In the genomic region with DNA sequence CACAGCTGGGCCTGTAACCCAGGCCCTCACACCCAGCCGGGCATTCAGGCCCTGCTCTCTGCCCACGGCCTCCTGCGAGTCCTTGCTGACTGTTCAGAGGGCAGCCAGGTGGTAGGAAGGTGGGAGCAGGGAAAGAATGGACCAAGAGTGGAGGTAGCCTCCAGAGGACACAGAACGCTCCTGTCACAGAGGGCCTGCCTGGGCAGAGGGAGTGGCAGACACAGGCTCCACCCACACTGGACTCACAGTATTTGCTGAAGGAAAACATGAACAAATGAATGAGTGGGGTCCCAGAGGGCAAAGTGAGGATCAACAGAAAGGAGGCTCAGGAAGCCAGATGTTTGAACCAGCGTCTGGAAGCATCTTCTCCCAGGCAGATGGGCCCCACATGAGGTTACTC, we compare ENCODE assay signal across 2 cellular contexts.
TF ChIP-seq lines count a peak whose summit lies in the region.

No MANE protein-coding gene starts in this region.

TF ChIP-seq in HCT116, 20 proteins besides CTCF, POLR2A, EP300 and RAD21 (continued from another document):
- TF ChIP-seq, protein P1, sequence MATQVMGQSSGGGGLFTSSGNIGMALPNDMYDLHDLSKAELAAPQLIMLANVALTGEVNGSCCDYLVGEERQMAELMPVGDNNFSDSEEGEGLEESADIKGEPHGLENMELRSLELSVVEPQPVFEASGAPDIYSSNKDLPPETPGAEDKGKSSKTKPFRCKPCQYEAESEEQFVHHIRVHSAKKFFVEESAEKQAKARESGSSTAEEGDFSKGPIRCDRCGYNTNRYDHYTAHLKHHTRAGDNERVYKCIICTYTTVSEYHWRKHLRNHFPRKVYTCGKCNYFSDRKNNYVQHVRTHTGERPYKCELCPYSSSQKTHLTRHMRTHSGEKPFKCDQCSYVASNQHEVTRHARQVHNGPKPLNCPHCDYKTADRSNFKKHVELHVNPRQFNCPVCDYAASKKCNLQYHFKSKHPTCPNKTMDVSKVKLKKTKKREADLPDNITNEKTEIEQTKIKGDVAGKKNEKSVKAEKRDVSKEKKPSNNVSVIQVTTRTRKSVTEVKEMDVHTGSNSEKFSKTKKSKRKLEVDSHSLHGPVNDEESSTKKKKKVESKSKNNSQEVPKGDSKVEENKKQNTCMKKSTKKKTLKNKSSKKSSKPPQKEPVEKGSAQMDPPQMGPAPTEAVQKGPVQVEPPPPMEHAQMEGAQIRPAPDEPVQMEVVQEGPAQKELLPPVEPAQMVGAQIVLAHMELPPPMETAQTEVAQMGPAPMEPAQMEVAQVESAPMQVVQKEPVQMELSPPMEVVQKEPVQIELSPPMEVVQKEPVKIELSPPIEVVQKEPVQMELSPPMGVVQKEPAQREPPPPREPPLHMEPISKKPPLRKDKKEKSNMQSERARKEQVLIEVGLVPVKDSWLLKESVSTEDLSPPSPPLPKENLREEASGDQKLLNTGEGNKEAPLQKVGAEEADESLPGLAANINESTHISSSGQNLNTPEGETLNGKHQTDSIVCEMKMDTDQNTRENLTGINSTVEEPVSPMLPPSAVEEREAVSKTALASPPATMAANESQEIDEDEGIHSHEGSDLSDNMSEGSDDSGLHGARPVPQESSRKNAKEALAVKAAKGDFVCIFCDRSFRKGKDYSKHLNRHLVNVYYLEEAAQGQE (IDR thresholded peaks at IDR 0.05; ENCODE audit: low read depth), result no peak
- TF ChIP-seq, protein P2, sequence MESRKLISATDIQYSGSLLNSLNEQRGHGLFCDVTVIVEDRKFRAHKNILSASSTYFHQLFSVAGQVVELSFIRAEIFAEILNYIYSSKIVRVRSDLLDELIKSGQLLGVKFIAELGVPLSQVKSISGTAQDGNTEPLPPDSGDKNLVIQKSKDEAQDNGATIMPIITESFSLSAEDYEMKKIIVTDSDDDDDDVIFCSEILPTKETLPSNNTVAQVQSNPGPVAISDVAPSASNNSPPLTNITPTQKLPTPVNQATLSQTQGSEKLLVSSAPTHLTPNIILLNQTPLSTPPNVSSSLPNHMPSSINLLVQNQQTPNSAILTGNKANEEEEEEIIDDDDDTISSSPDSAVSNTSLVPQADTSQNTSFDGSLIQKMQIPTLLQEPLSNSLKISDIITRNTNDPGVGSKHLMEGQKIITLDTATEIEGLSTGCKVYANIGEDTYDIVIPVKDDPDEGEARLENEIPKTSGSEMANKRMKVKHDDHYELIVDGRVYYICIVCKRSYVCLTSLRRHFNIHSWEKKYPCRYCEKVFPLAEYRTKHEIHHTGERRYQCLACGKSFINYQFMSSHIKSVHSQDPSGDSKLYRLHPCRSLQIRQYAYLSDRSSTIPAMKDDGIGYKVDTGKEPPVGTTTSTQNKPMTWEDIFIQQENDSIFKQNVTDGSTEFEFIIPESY (IDR thresholded peaks at IDR 0.05; ENCODE audit: extremely low read depth, insufficient replicate concordance, low read length), result no peak
- TF ChIP-seq EGR1 (IDR thresholded peaks at IDR 0.05; ENCODE audit: low read depth) (no peak), YY1 (IDR thresholded peaks at IDR 0.05; ENCODE audit: extremely low read depth, insufficient replicate concordance, low read depth, low read length) (no peak), ZNF274 (IDR thresholded peaks at IDR 0.05; ENCODE audit: low read depth, low read length) (no peak), ZFX (IDR thresholded peaks at IDR 0.05) (no peak), SRF (IDR thresholded peaks at IDR 0.05; ENCODE audit: low read depth) (no peak), SP1 (IDR thresholded peaks at IDR 0.05; ENCODE audit: low read depth) (no peak)

TF ChIP-seq in WTC11, 78 proteins besides CTCF, POLR2A, EP300 and RAD21 (continued from another document):
- no peak for TF ChIP-seq CREB1 (CRISPR knock-in tag; IDR thresholded peaks at IDR 0.05)
- TF ChIP-seq, protein P3, sequence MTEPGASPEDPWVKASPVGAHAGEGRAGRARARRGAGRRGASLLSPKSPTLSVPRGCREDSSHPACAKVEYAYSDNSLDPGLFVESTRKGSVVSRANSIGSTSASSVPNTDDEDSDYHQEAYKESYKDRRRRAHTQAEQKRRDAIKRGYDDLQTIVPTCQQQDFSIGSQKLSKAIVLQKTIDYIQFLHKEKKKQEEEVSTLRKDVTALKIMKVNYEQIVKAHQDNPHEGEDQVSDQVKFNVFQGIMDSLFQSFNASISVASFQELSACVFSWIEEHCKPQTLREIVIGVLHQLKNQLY (CRISPR knock-in tag; IDR thresholded peaks at IDR 0.05), result no peak
- TF ChIP-seq GRHL2 (CRISPR knock-in tag; IDR thresholded peaks at IDR 0.05; ENCODE audit: insufficient replicate concordance, severe bottlenecking), result no peak
- TF ChIP-seq, protein P4, sequence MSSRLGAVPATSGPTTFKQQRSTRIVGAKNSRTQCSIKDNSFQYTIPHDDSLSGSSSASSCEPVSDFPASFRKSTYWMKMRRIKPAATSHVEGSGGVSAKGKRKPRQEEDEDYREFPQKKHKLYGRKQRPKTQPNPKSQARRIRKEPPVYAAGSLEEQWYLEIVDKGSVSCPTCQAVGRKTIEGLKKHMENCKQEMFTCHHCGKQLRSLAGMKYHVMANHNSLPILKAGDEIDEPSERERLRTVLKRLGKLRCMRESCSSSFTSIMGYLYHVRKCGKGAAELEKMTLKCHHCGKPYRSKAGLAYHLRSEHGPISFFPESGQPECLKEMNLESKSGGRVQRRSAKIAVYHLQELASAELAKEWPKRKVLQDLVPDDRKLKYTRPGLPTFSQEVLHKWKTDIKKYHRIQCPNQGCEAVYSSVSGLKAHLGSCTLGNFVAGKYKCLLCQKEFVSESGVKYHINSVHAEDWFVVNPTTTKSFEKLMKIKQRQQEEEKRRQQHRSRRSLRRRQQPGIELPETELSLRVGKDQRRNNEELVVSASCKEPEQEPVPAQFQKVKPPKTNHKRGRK (CRISPR knock-in tag; IDR thresholded peaks at IDR 0.05; ENCODE audit: borderline replicate concordance), result no peak
- TF ChIP-seq, protein P5, sequence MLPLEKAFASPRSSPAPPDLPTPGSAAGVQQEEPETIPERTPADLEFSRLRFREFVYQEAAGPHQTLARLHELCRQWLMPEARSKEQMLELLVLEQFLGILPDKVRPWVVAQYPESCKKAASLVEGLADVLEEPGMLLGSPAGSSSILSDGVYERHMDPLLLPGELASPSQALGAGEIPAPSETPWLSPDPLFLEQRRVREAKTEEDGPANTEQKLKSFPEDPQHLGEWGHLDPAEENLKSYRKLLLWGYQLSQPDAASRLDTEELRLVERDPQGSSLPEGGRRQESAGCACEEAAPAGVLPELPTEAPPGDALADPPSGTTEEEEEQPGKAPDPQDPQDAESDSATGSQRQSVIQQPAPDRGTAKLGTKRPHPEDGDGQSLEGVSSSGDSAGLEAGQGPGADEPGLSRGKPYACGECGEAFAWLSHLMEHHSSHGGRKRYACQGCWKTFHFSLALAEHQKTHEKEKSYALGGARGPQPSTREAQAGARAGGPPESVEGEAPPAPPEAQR (CRISPR knock-in tag; IDR thresholded peaks at IDR 0.05), result no peak
- TF ChIP-seq, protein P6, sequence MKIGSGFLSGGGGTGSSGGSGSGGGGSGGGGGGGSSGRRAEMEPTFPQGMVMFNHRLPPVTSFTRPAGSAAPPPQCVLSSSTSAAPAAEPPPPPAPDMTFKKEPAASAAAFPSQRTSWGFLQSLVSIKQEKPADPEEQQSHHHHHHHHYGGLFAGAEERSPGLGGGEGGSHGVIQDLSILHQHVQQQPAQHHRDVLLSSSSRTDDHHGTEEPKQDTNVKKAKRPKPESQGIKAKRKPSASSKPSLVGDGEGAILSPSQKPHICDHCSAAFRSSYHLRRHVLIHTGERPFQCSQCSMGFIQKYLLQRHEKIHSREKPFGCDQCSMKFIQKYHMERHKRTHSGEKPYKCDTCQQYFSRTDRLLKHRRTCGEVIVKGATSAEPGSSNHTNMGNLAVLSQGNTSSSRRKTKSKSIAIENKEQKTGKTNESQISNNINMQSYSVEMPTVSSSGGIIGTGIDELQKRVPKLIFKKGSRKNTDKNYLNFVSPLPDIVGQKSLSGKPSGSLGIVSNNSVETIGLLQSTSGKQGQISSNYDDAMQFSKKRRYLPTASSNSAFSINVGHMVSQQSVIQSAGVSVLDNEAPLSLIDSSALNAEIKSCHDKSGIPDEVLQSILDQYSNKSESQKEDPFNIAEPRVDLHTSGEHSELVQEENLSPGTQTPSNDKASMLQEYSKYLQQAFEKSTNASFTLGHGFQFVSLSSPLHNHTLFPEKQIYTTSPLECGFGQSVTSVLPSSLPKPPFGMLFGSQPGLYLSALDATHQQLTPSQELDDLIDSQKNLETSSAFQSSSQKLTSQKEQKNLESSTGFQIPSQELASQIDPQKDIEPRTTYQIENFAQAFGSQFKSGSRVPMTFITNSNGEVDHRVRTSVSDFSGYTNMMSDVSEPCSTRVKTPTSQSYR (CRISPR knock-in tag; IDR thresholded peaks at IDR 0.05), result no peak
- TF ChIP-seq FOXJ3 (CRISPR knock-in tag; IDR thresholded peaks at IDR 0.05; ENCODE audit: borderline replicate concordance), result no peak
- TF ChIP-seq RORB (CRISPR knock-in tag; IDR thresholded peaks at IDR 0.05), result no peak
- no peak for TF ChIP-seq OVOL2 (CRISPR knock-in tag; IDR thresholded peaks at IDR 0.05; ENCODE audit: borderline replicate concordance)
- TF ChIP-seq, protein P7, sequence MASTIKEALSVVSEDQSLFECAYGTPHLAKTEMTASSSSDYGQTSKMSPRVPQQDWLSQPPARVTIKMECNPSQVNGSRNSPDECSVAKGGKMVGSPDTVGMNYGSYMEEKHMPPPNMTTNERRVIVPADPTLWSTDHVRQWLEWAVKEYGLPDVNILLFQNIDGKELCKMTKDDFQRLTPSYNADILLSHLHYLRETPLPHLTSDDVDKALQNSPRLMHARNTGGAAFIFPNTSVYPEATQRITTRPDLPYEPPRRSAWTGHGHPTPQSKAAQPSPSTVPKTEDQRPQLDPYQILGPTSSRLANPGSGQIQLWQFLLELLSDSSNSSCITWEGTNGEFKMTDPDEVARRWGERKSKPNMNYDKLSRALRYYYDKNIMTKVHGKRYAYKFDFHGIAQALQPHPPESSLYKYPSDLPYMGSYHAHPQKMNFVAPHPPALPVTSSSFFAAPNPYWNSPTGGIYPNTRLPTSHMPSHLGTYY (CRISPR knock-in tag; IDR thresholded peaks at IDR 0.05), result no peak
- TF ChIP-seq, protein P8, sequence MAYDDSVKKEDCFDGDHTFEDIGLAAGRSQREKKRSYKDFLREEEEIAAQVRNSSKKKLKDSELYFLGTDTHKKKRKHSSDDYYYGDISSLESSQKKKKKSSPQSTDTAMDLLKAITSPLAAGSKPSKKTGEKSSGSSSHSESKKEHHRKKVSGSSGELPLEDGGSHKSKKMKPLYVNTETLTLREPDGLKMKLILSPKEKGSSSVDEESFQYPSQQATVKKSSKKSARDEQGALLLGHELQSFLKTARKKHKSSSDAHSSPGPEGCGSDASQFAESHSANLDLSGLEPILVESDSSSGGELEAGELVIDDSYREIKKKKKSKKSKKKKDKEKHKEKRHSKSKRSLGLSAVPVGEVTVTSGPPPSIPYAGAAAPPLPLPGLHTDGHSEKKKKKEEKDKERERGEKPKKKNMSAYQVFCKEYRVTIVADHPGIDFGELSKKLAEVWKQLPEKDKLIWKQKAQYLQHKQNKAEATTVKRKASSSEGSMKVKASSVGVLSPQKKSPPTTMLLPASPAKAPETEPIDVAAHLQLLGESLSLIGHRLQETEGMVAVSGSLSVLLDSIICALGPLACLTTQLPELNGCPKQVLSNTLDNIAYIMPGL (CRISPR knock-in tag; IDR thresholded peaks at IDR 0.05), result no peak
- no peak for TF ChIP-seq ZNF121 (CRISPR knock-in tag; IDR thresholded peaks at IDR 0.05)
- no peak for TF ChIP-seq NFATC4 (CRISPR knock-in tag; IDR thresholded peaks at IDR 0.05)
- TF ChIP-seq ZNF416 (CRISPR knock-in tag; IDR thresholded peaks at IDR 0.05), result no peak
- TF ChIP-seq MXD4 (CRISPR knock-in tag; IDR thresholded peaks at IDR 0.05; ENCODE audit: borderline replicate concordance), result no peak
